2 cellular contexts compared by ENCODE assay signal in genomic region chr5:116487045-116487444, GRCh38.
TF ChIP-seq lines count a peak whose summit lies in the region.

No MANE protein-coding gene starts in this region.

TF ChIP-seq in GM23338, 12 proteins besides CTCF, POLR2A, EP300 and RAD21:
- TF ChIP-seq EZH2phosphoT487 (IDR thresholded peaks at IDR 0.05; ENCODE audit: unreplicated experiment) = no peak
- TF ChIP-seq ETS1 (IDR thresholded peaks at IDR 0.05) = no peak
- TF ChIP-seq STAT1 (IDR thresholded peaks at IDR 0.05; ENCODE audit: unreplicated experiment) = no peak
- no peak for TF ChIP-seq EZH2 (IDR thresholded peaks at IDR 0.05; ENCODE audit: low read depth, unreplicated experiment)
TF ChIP-seq in GM23338: peak in this region for 0.

TF ChIP-seq in K562, 482 proteins besides CTCF, POLR2A, EP300 and RAD21:
- TF ChIP-seq MEIS2 (IDR thresholded peaks at IDR 0.05; ENCODE audit: partially characterized antibody) (peak; percentile 91), TCF3 (CRISPR knock-in tag; IDR thresholded peaks at IDR 0.05) (peak; percentile 19; the same call in 1 of the 2 replicates), ZNF695 (CRISPR knock-in tag; IDR thresholded peaks at IDR 0.05) (no peak), MXI1 (IDR thresholded peaks at IDR 0.05; ENCODE audit: low read depth, low read length) (no peak), TAL1 (IDR thresholded peaks at IDR 0.05) (0 out of 2 replicates have a peak, but pooled peaks have one; percentile 14), ZHX1 (conservative IDR thresholded peaks at IDR 0.05; ENCODE audit: low read length) (no peak), ZNF395 (CRISPR knock-in tag; IDR thresholded peaks at IDR 0.05) (no peak), CBFA2T3 (IDR thresholded peaks at IDR 0.05) (peak; percentile 16; the same call in 1 of the 2 replicates)
- TF ChIP-seq, protein P1, sequence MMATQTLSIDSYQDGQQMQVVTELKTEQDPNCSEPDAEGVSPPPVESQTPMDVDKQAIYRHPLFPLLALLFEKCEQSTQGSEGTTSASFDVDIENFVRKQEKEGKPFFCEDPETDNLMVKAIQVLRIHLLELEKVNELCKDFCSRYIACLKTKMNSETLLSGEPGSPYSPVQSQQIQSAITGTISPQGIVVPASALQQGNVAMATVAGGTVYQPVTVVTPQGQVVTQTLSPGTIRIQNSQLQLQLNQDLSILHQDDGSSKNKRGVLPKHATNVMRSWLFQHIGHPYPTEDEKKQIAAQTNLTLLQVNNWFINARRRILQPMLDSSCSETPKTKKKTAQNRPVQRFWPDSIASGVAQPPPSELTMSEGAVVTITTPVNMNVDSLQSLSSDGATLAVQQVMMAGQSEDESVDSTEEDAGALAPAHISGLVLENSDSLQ (IDR thresholded peaks at IDR 0.05) = peak; percentile 37; the same call in 1 of the 2 replicates
- TF ChIP-seq, protein P2, sequence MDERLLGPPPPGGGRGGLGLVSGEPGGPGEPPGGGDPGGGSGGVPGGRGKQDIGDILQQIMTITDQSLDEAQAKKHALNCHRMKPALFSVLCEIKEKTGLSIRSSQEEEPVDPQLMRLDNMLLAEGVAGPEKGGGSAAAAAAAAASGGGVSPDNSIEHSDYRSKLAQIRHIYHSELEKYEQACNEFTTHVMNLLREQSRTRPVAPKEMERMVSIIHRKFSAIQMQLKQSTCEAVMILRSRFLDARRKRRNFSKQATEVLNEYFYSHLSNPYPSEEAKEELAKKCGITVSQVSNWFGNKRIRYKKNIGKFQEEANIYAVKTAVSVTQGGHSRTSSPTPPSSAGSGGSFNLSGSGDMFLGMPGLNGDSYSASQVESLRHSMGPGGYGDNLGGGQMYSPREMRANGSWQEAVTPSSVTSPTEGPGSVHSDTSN (CRISPR knock-in tag; IDR thresholded peaks at IDR 0.05; ENCODE audit: low read depth) = no peak
- TF ChIP-seq, protein P2 (tag; conservative IDR thresholded peaks at IDR 0.05; ENCODE audit: low read depth) = peak; percentile 69
TF ChIP-seq in K562: peak in this region for 6.
